8 cellular contexts compared by ENCODE assay signal in the genomic region with DNA sequence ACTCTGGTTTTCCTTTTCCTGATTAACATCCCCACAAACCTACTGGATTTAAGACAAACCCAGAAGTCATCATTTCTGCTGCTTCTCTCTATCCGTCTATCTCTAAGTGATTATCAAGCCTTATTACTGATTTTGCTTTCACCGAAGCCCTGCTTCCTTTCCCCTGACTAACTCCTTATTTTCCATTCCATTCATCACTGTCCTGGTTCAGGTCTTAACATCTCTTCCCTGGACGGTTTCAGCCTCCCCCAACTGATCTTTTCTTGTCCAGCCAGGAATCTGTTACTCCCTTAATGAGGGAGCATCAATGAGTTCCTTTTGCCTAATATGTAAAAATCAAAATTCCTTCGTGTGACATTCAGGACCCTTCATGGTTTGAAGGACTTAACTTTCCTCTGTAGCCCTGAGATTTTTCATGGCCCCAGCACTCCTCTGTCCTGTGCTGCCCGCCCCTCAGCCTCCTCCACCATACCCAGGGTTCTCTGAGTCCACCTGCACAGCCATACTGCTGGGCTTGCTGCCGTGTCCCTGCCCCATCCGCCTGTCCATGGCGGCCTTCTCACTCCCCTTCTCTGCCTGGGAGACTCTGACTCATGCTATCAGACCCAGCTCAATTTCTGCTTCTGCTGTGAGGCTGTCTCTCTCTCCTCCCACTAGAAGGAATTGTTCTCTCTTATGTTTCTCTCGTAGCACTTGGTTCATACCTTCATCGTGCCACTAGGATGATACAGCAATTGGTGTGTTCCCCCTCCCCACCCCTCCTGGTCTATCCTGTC.
DNase-seq lines count a peak whose midpoint lies in the region; ATAC-seq and TF ChIP-seq lines count a peak whose summit lies in the region.

No MANE protein-coding gene starts in this region.

- H3K4me1 Mint-ChIP-seq in stimulated activated naive CD8-positive, alpha-beta T cell treated with anti-CD3 and anti-CD28 coated beads, Interleukin-15, Interleukin-2, amounts not matched to agents 100 ng/mL and 50 ng/mL, for 24 hours (ENCODE audit: low read depth): peaks cover 95% of the 10 kb centered on the region

- peak overlapping the region; percentile 96 for H3K27ac Mint-ChIP-seq in stimulated activated naive CD8-positive, alpha-beta T cell treated with anti-CD3 and anti-CD28 coated beads, Interleukin-15, Interleukin-2, amounts not matched to agents 100 ng/mL and 50 ng/mL, for 24 hours

- intact Hi-C loops in lower lobe of right lung (cut with DNase I): loop anchor here (10.0 kb wide), 1 partner anchor 53 kb away; no protein-coding TSS in a partner anchor

- no peak for DNase-seq in stimulated activated naive CD8-positive, alpha-beta T cell treated with anti-CD3 and anti-CD28 coated beads, Interleukin-15, Interleukin-2, amounts not matched to agents 100 U/mL and 50 U/mL, for 24 hours
- peak; percentile 84 for DNase-seq in astrocyte of the hippocampus (ENCODE audit: low read depth, low spot score)
- no peak for DNase-seq in lower lobe of right lung
- DNase-seq in GF-D8 (lab: John Stamatoyannopoulos, UW): no peak
- no peak for DNase-seq in SIG-M5 treated with dmso at 0.1 percent for 504 hours (lab: John Stamatoyannopoulos, UW; ENCODE audit: unreplicated experiment)
- no peak for DNase-seq in NCI-H345 treated with DMSO at 0.1 percent for 48 hours (lab: John Stamatoyannopoulos, UW; ENCODE audit: unreplicated experiment)
- no peak for DNase-seq in OCI-M2 (lab: John Stamatoyannopoulos, UW; ENCODE audit: unreplicated experiment)

- ATAC-seq in stimulated activated naive CD8-positive, alpha-beta T cell treated with anti-CD3 and anti-CD28 coated beads, Interleukin-15, Interleukin-2, amounts not matched to agents 100 U/mL and 50 U/mL, for 24 hours: no peak
- no peak for ATAC-seq in lower lobe of right lung

- no peaks in the 10 kb centered on the region for H3K9me3 ChIP-seq in lower lobe of right lung

- H3K27me3 Mint-ChIP-seq in stimulated activated naive CD8-positive, alpha-beta T cell treated with anti-CD3 and anti-CD28 coated beads, Interleukin-15, Interleukin-2, amounts not matched to agents 100 ng/mL and 50 ng/mL, for 24 hours: no peaks in the 10 kb centered on the region

- H3K36me3 ChIP-seq in lower lobe of right lung: peaks cover 12% of the 10 kb centered on the region

- no peak for TF ChIP-seq CTCF in lower lobe of right lung (IDR thresholded peaks at IDR 0.05)

- peak overlapping the region; percentile 52 for H3K4me3 Mint-ChIP-seq in stimulated activated naive CD8-positive, alpha-beta T cell treated with anti-CD3 and anti-CD28 coated beads, Interleukin-15, Interleukin-2, amounts not matched to agents 100 ng/mL and 50 ng/mL, for 24 hours

- peaks cover 5% of the 10 kb centered on the region for H3K9me3 Mint-ChIP-seq in stimulated activated naive CD8-positive, alpha-beta T cell treated with anti-CD3 and anti-CD28 coated beads, Interleukin-15, Interleukin-2, amounts not matched to agents 100 ng/mL and 50 ng/mL, for 24 hours

- peaks cover 72% of the 10 kb centered on the region for H3K4me1 ChIP-seq in lower lobe of right lung

- H3K36me3 Mint-ChIP-seq in stimulated activated naive CD8-positive, alpha-beta T cell treated with anti-CD3 and anti-CD28 coated beads, Interleukin-15, Interleukin-2, amounts not matched to agents 100 ng/mL and 50 ng/mL, for 24 hours (ENCODE audit: low read depth): peaks cover 71% of the 10 kb centered on the region

- H3K27ac ChIP-seq in lower lobe of right lung: peak overlapping the region; percentile 74

- no peaks in the 10 kb centered on the region for H3K27me3 ChIP-seq in lower lobe of right lung (ENCODE audit: low read depth)

- H3K4me3 ChIP-seq in lower lobe of right lung: no peak overlapping the region
